ENCODE assay signal across 22 cellular contexts in genomic region chr1:7508052-7508745, GRCh38.
"Had no signal": no experiment of that assay in that cellular context is flagged by ENCODE, and none has a peak within 500 bp of the region (broad histone marks: within the 10 kb centered on the region; RNA-seq: fewer than 3 reads in every experiment).

No MANE protein-coding gene starts in this region.

- H3K4me1 Mint-ChIP-seq: activated CD4-positive, alpha-beta T cell treated with anti-CD3 and anti-CD28 coated beads for 36 hours; activated naive CD4-positive, alpha-beta T cell treated with anti-CD3 and anti-CD28 coated beads, Interleukin-2, amount 50 U/mL, for 24 hours; natural killer cell had no signal

- H3K4me3 ChIP-seq: adrenal gland, dorsolateral prefrontal cortex, left lung, suprapubic skin, vagina had no signal

- ATAC-seq: activated CD4-positive, alpha-beta T cell treated with anti-CD3 and anti-CD28 coated beads for 36 hours; foreskin keratinocyte; left lung; natural killer cell; right cardiac atrium had no signal

- H3K27me3 ChIP-seq: adrenal gland, dorsolateral prefrontal cortex, left lung, vagina had no signal

- DNase-seq: activated CD4-positive, alpha-beta T cell treated with anti-CD3 and anti-CD28 coated beads for 36 hours; activated CD4-positive, alpha-beta T cell treated with anti-CD3 and anti-CD28 coated beads, Interleukin-2, amount 50 U/mL, for 48 hours; activated gamma-delta T cell; adrenal gland; foreskin keratinocyte; glutamatergic neuron; natural killer cell; stimulated activated CD4-positive, alpha-beta T cell treated with anti-CD3 and anti-CD28 coated beads, Interleukin-2, amount 100 ng/mL, for 24 hours; trophoblast cell had no signal

- H3K4me3 Mint-ChIP-seq: activated CD4-positive, alpha-beta T cell treated with anti-CD3 and anti-CD28 coated beads for 36 hours; activated naive CD4-positive, alpha-beta T cell treated with anti-CD3 and anti-CD28 coated beads, Interleukin-2, amount 50 U/mL, for 24 hours; natural killer cell; stimulated activated naive CD8-positive, alpha-beta T cell treated with anti-CD3 and anti-CD28 coated beads, Interleukin-15, Interleukin-2, amounts not matched to agents 100 ng/mL and 50 ng/mL, for 24 hours; T-helper 2 cell treated with Interferon-gamma antibody and Interleukin-4, amounts not matched to agents 5 μg/mL and 100 μg/mL, for 36 hours had no signal

- H3K36me3 Mint-ChIP-seq: activated naive CD4-positive, alpha-beta T cell treated with anti-CD3 and anti-CD28 coated beads, Interleukin-2, amount 50 U/mL, for 24 hours; natural killer cell had no signal

- H3K27ac ChIP-seq: adrenal gland, dorsolateral prefrontal cortex, epithelial cell of prostate, foreskin keratinocyte, left lung, suprapubic skin, vagina had no signal

- H3K27ac Mint-ChIP-seq: activated CD4-positive, alpha-beta T cell treated with anti-CD3 and anti-CD28 coated beads for 36 hours; activated naive CD4-positive, alpha-beta T cell treated with anti-CD3 and anti-CD28 coated beads, Interleukin-2, amount 50 U/mL, for 24 hours; natural killer cell; progenitor cell of endocrine pancreas; stimulated activated naive CD8-positive, alpha-beta T cell treated with anti-CD3 and anti-CD28 coated beads, Interleukin-15, Interleukin-2, amounts not matched to agents 100 ng/mL and 50 ng/mL, for 24 hours; T-helper 2 cell treated with Interferon-gamma antibody and Interleukin-4, amounts not matched to agents 5 μg/mL and 100 μg/mL, for 36 hours had no signal

- H3K9me3 Mint-ChIP-seq: activated naive CD4-positive, alpha-beta T cell treated with anti-CD3 and anti-CD28 coated beads, Interleukin-2, amount 50 U/mL, for 24 hours; natural killer cell; stimulated activated naive CD8-positive, alpha-beta T cell treated with anti-CD3 and anti-CD28 coated beads, Interleukin-15, Interleukin-2, amounts not matched to agents 100 ng/mL and 50 ng/mL, for 24 hours; T-helper 2 cell treated with Interferon-gamma antibody and Interleukin-4, amounts not matched to agents 5 μg/mL and 100 μg/mL, for 36 hours had no signal

- FAIRE-seq: colon, keratinocyte, TTC549 had no signal

- H3K36me3 ChIP-seq: adrenal gland, left lung, suprapubic skin, vagina had no signal

- H3K4me1 ChIP-seq: adrenal gland, foreskin keratinocyte, left lung, suprapubic skin, vagina had no signal

- H3K9me3 ChIP-seq: adrenal gland, left lung, suprapubic skin, vagina had no signal
